12 cellular contexts compared by ENCODE assay signal in genomic region chr10:60828489-60828852, GRCh38. TPM values are rescaled to one million over a fixed set of nuclear protein-coding genes. Genes with fewer than 3 reads are reported as not detected.
DNase-seq lines count a peak whose midpoint lies in the region; TF ChIP-seq lines count a peak whose summit lies in the region.
"Had no signal": no experiment of that assay in that cellular context is flagged by ENCODE, and none has a peak within 500 bp of the region (broad histone marks: within the 10 kb centered on the region; RNA-seq: fewer than 3 reads in every experiment).

No MANE protein-coding gene starts in this region.

- no peak overlapping the region for H2BK5ac ChIP-seq in mesendoderm (ENCODE audit: low read length)

- no peak overlapping the region for H2AK5ac ChIP-seq in mesendoderm (ENCODE audit: low read length)

- TF ChIP-seq CTCF in coronary artery (IDR thresholded peaks at IDR 0.05) (no peak), ovary (IDR thresholded peaks at IDR 0.05) (no peak)

- H2BK120ac ChIP-seq in mesendoderm (ENCODE audit: low read depth, low read length), result no peak overlapping the region

- no peak overlapping the region for H3K4ac ChIP-seq in mesendoderm (ENCODE audit: low read depth, low read length)

- no peak overlapping the region for H3K23ac ChIP-seq in mesendoderm (ENCODE audit: low read length)

- H3K4me1 ChIP-seq in mesendoderm (ENCODE audit: control insufficient read depth, low read depth, low read length) (peaks cover 2% of the 10 kb centered on the region), ovary (ENCODE audit: insufficient read depth) (peaks cover 8% of the 10 kb centered on the region)

- no peak overlapping the region for H3K56ac ChIP-seq in mesendoderm (ENCODE audit: low read length)

- H3K4me2 ChIP-seq in mesendoderm (ENCODE audit: low read length), result no peak overlapping the region

- intact Hi-C loops in ovary (cut with DNase I), result loop anchor here in 2 of 4 donors (10.0 kb wide), 2 partner anchors 56 to 116 kb away; partner anchors contain the start of gene RHOBTB1 (in 1 of the 2)

- no peak overlapping the region for H4K8ac ChIP-seq in mesendoderm (ENCODE audit: low read depth, low read length)

- H3K79me1 ChIP-seq in mesendoderm (ENCODE audit: low read length), result no peaks in the 10 kb centered on the region

- H3K79me2 ChIP-seq in mesendoderm (ENCODE audit: control insufficient read depth, insufficient read depth, low read length), result no peaks in the 10 kb centered on the region

- no peak for TF ChIP-seq EP300 in ovary (IDR thresholded peaks at IDR 0.05)

- H3K4me3 ChIP-seq in coronary artery (peak overlapping the region; percentile 15), mesendoderm (ENCODE audit: low read length) (no peak overlapping the region), ovary (no peak overlapping the region)

- no CpG with 5 or more reads among the region's 1 CpG for WGBS in mesendoderm (ENCODE audit: extremely low coverage, insufficient coverage, low lambda C conversion rate)
- 59% methylated on average over 1 of the region's 1 CpG for WGBS in ovary, 3 donors

- H2BK15ac ChIP-seq in mesendoderm (replicated peaks; ENCODE audit: low read depth), result no peak overlapping the region

- H3K27me3 ChIP-seq in mesendoderm (ENCODE audit: insufficient read depth, low read length, poor library complexity) (no peaks in the 10 kb centered on the region), ovary (no peaks in the 10 kb centered on the region)

- H3K27ac ChIP-seq in coronary artery (peak overlapping the region; percentile 4 to 54), mesendoderm (ENCODE audit: low read depth, low read length) (peak overlapping the region; percentile 47), ovary (no peak overlapping the region)
- H3K27ac ChIP-seq: HL-60 had no signal

- no peak overlapping the region for H3K18ac ChIP-seq in mesendoderm (ENCODE audit: low read length)

- no peak overlapping the region for H4K5ac ChIP-seq in mesendoderm (ENCODE audit: low read length)

- no peaks in the 10 kb centered on the region for H3K9me3 ChIP-seq in ovary

- no peak for TF ChIP-seq POLR2A in ovary (IDR thresholded peaks at IDR 0.05)

- H3K36me3 ChIP-seq in mesendoderm (ENCODE audit: control insufficient read depth, insufficient read depth, low read length) (no peaks in the 10 kb centered on the region), ovary (no peaks in the 10 kb centered on the region)

- DNase-seq in Daoy (ENCODE audit: low read depth), result peak; percentile 24
- DNase-seq in NCI-H526 (lab: John Stamatoyannopoulos, UW), result peak; percentile 54 to 60
- no peak for DNase-seq in coronary artery (ENCODE audit: low spot score)
- no peak for DNase-seq in mesendoderm
- DNase-seq in NCI-H1092 (lab: John Stamatoyannopoulos, UW), result no peak
- no peak for DNase-seq in GOT3 (lab: John Stamatoyannopoulos, UW)
- no peak for DNase-seq in ovary
- no peak for DNase-seq in activated CD4-positive, alpha-beta T cell treated with anti-CD3 and anti-CD28 coated beads, Interleukin-2, amount 50 U/mL, for 48 hours
- DNase-seq: activated CD4-positive, alpha-beta T cell treated with anti-CD3 and anti-CD28 coated beads for 48 hours; CD4-positive, alpha-beta T cell; NCI-H82 had no signal

- no peak overlapping the region for H3K9ac ChIP-seq in mesendoderm (ENCODE audit: low read length)

RNA-seq across cellular contexts. Expression of gene CDK1, which starts 50.2 kb away (rescaled TPM):
- 173 and 191 TPM in 2 replicates for total RNA-seq in Daoy (2014; rRNA removed; shearing (Covaris generic))
- 80.6 TPM for polyA plus RNA-seq in mesendoderm (2013, experiment 1 of 2)
- 81.4 TPM for polyA plus RNA-seq in mesendoderm (2013, experiment 2 of 2)
- total RNA-seq in ovary, result 1 to 10 TPM in 6 of 7 donors, under 1 TPM in 1; 0.91 to 5.0 (median 2.5) TPM
- polyA plus RNA-seq in ovary, result 1 to 10 TPM; 3.6 to 3.9 TPM

Comparison
In these comparisons a context has a peak if more than half of its experiments do, and no peak if none do; other contexts are left out.
1. DNase-seq: peak in Daoy (single experiment) and NCI-H526 (2 of 2); none in coronary artery (single experiment), mesendoderm (single experiment), NCI-H1092 (single experiment), GOT3 (single experiment), ovary (0 of 5) and activated CD4-positive, alpha-beta T cell treated with anti-CD3 and anti-CD28 coated beads, Interleukin-2, amount 50 U/mL, for 48 hours (0 of 2).
2. H3K27ac ChIP-seq: peak in coronary artery (2 of 2) and mesendoderm (single experiment); none in ovary (0 of 2).
3. RNA of gene CDK1, which starts 50.2 kb away (total RNA-seq): 173 to 191 TPM in Daoy; 0.91 to 5.0 TPM in ovary; every median in the first group is over 10 times any median in the second.